10 cellular contexts compared by ENCODE assay signal in genomic region chr17:77464988-77465357, GRCh38.
DNase-seq lines count a peak whose midpoint lies in the region; ATAC-seq and TF ChIP-seq lines count a peak whose summit lies in the region.
"Had no signal": no experiment of that assay in that cellular context is flagged by ENCODE, and none has a peak within 500 bp of the region (broad histone marks: within the 10 kb centered on the region; RNA-seq: fewer than 3 reads in every experiment).

No MANE protein-coding gene starts in this region.

- peaks cover 78% of the 10 kb centered on the region for H3K79me2 ChIP-seq in MM.1S (ENCODE audit: low read length)

- H3K36me3 ChIP-seq in MM.1S (replicated peaks; ENCODE audit: insufficient read depth, low read length), result no peaks in the 10 kb centered on the region
- no peaks in the 10 kb centered on the region for H3K36me3 ChIP-seq in ectodermal cell (ENCODE audit: control insufficient read depth, insufficient read depth, low read length)
- H3K36me3 ChIP-seq in neutrophil, result no peaks in the 10 kb centered on the region
- H3K36me3 ChIP-seq: prostate gland had no signal

- WGBS in ectodermal cell, 2 experiments, result 91 to 95% methylated on average over 6 of the region's 6 CpGs

- H3K9me2 ChIP-seq in MM.1S (replicated peaks; ENCODE audit: insufficient read depth, low read length), result no peaks in the 10 kb centered on the region

- DNase-seq in MM.1S (no peak), DMS114 treated with DMSO at 0.1 percent for 48 hours (lab: John Stamatoyannopoulos, UW; ENCODE audit: unreplicated experiment) (no peak), foreskin keratinocyte (no peak)
- DNase-seq: NCI-H2081 had no signal

- no peaks in the 10 kb centered on the region for H4K20me1 ChIP-seq in MM.1S (ENCODE audit: insufficient read depth, low read length)

- H3K4me1 ChIP-seq in MM.1S (ENCODE audit: low read length) (peaks cover 15% of the 10 kb centered on the region), ectodermal cell (ENCODE audit: control insufficient read depth, insufficient read depth, low read length) (peaks cover 48% of the 10 kb centered on the region), neutrophil (ENCODE audit: control insufficient read depth in 1 of 2, insufficient read depth in 1 of 2, low read depth in 1 of 2, low read length in 1 of 2) (peaks cover 77% of the 10 kb centered on the region in 2 experiments), foreskin keratinocyte (peaks cover 13% of the 10 kb centered on the region)

- H3F3A ChIP-seq in MM.1S (ENCODE audit: insufficient read depth, low read length), result peaks cover 12% of the 10 kb centered on the region

- ATAC-seq in foreskin keratinocyte, result no peak
- ATAC-seq in GM21717 (IDR thresholded peaks at IDR 0.05; ENCODE audit: unreplicated experiment), result no peak
- no peak for ATAC-seq in GM21576 (IDR thresholded peaks at IDR 0.05; ENCODE audit: unreplicated experiment)

- H3K4me2 ChIP-seq in MM.1S (ENCODE audit: low read depth, low read length), result peak overlapping the region; percentile 62

- H2AFZ ChIP-seq in MM.1S (ENCODE audit: low read length), result no peak overlapping the region

- H3K9ac ChIP-seq in MM.1S (ENCODE audit: low read length), result peak overlapping the region; percentile 45

- H3K27ac ChIP-seq in MM.1S (ENCODE audit: low read length), result peak overlapping the region; percentile 81
- H3K27ac ChIP-seq in ectodermal cell (ENCODE audit: insufficient read depth, low read depth, low read length, poor library complexity, severe bottlenecking), result peak overlapping the region; percentile 75
- H3K27ac ChIP-seq in neutrophil, result peak overlapping the region; percentile 100
- H3K27ac ChIP-seq in foreskin keratinocyte, result no peak overlapping the region

- H3K9me3 ChIP-seq in MM.1S (replicated peaks; ENCODE audit: insufficient read depth, low read length) (no peaks in the 10 kb centered on the region), ectodermal cell (ENCODE audit: control insufficient read depth, low read length) (no peaks in the 10 kb centered on the region), neutrophil (no peaks in the 10 kb centered on the region)
- H3K9me3 ChIP-seq: prostate gland had no signal

- TF ChIP-seq CTCF in MM.1S (IDR thresholded peaks at IDR 0.05; ENCODE audit: low read length) (no peak), neutrophil (IDR thresholded peaks at IDR 0.05) (no peak), foreskin keratinocyte (conservative IDR thresholded peaks at IDR 0.05) (no peak)

- H3K4me3 ChIP-seq in GM08714 (ENCODE audit: low read length) (peak overlapping the region; percentile 15; the same call in 1 of the 2 replicates), MM.1S (ENCODE audit: low read length) (peak overlapping the region; percentile 42), ectodermal cell (ENCODE audit: insufficient read depth, low read depth, low read length) (no peak overlapping the region), neutrophil (ENCODE audit: low read depth in 1 of 2, low read length in 1 of 2) (peak overlapping the region; percentile 54 to 64)
- H3K4me3 ChIP-seq: prostate gland had no signal

- H3K27me3 ChIP-seq in MM.1S (replicated peaks; ENCODE audit: insufficient read depth, low read length) (no peaks in the 10 kb centered on the region), ectodermal cell (ENCODE audit: control insufficient read depth, insufficient read depth, low read length, poor library complexity, severe bottlenecking) (no peaks in the 10 kb centered on the region), neutrophil (no peaks in the 10 kb centered on the region), foreskin keratinocyte (no peaks in the 10 kb centered on the region)
